ENCODE assay signal across 12 cellular contexts in the genomic region with DNA sequence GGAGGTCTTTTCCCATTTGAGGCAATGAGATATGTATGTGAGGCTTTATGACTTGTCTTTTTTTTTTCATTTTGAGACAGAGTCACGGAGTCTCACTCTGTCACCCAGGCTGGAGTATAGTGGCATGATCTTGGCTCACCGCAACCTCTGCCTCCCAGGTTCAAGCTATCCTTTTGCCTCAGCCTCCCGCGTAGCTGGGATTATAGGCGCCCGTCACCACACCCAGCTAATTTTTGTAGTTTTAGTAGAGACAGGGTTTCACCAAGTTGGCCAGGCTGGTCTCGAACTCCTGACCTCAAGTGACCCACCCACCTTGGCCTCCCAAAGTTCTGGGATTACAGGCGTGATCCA. TPM values are rescaled to one million over a fixed set of nuclear protein-coding genes. Genes with fewer than 3 reads are reported as not detected.
DNase-seq lines count a peak whose midpoint lies in the region; ATAC-seq and TF ChIP-seq lines count a peak whose summit lies in the region.
"Not testable (repeated sequence)": the region's sequence is repeated elsewhere in the genome, so short reads cannot be mapped to it uniquely, and the experiment has no call there.
"Had no signal": no experiment of that assay in that cellular context is flagged by ENCODE, and none has a peak within 500 bp of the region (broad histone marks: within the 10 kb centered on the region; RNA-seq: fewer than 3 reads in every experiment).

No MANE protein-coding gene starts in this region.

- not testable (repeated sequence) for TF ChIP-seq POLR2A in stomach (IDR thresholded peaks at IDR 0.05); uterus (IDR thresholded peaks at IDR 0.05)

- H3K4me1 Mint-ChIP-seq in CD8-positive, alpha-beta T cell (ENCODE audit: low read depth) = peaks cover 33% of the 10 kb centered on the region
- peaks cover 29% of the 10 kb centered on the region for H3K4me1 Mint-ChIP-seq in activated T-cell treated with anti-CD3 and anti-CD28 coated beads, Interleukin-2, amount 50 U/mL, for 24 hours (ENCODE audit: low read depth)
- H3K4me1 Mint-ChIP-seq in effector memory CD8-positive, alpha-beta T cell (ENCODE audit: low read depth in 2 of 2) = peaks cover 18 to 48% of the 10 kb centered on the region in 2 donors
- peaks cover 23 to 36% of the 10 kb centered on the region in 2 donors for H3K4me1 Mint-ChIP-seq in natural killer cell treated with Interleukin-12 subunit alpha and Interleukin-12 subunit beta and Interleukin-15 and Interleukin-18, amount 100 ng/mL, for 72 hours (ENCODE audit: low read depth in 2 of 2)

- not testable (repeated sequence) for ATAC-seq in CD8-positive, alpha-beta T cell; effector memory CD8-positive, alpha-beta T cell (replicated peaks); natural killer cell treated with Interleukin-12 subunit alpha and Interleukin-12 subunit beta and Interleukin-15 and Interleukin-18, amount 100 ng/mL, for 72 hours

- not testable (repeated sequence) for TF ChIP-seq CTCF in CD8-positive, alpha-beta T cell (IDR thresholded peaks at IDR 0.05); ascending aorta (IDR thresholded peaks at IDR 0.05); right atrium auricular region (IDR thresholded peaks at IDR 0.05); stomach (IDR thresholded peaks at IDR 0.05); uterus (IDR thresholded peaks at IDR 0.05)

- H3K4me3 Mint-ChIP-seq in CD8-positive, alpha-beta T cell; activated T-cell treated with anti-CD3 and anti-CD28 coated beads, Interleukin-2, amount 50 U/mL, for 24 hours; natural killer cell treated with Interleukin-12 subunit alpha and Interleukin-12 subunit beta and Interleukin-15 and Interleukin-18, amount 100 ng/mL, for 72 hours: not testable (repeated sequence)
- H3K4me3 Mint-ChIP-seq in effector memory CD8-positive, alpha-beta T cell = peak overlapping the region in 1 of 2 donors; percentile 51

- H3K9me3 Mint-ChIP-seq in CD8-positive, alpha-beta T cell; activated T-cell treated with anti-CD3 and anti-CD28 coated beads, Interleukin-2, amount 50 U/mL, for 24 hours; effector memory CD8-positive, alpha-beta T cell; natural killer cell treated with Interleukin-12 subunit alpha and Interleukin-12 subunit beta and Interleukin-15 and Interleukin-18, amount 100 ng/mL, for 72 hours: not testable (repeated sequence)

- DNase-seq in CD8-positive, alpha-beta T cell; effector memory CD8-positive, alpha-beta T cell; right atrium auricular region (ENCODE audit: low spot score); natural killer cell treated with Interleukin-12 subunit alpha and Interleukin-12 subunit beta and Interleukin-15 and Interleukin-18, amount 100 ng/mL, for 72 hours (ENCODE audit: low spot score); stomach: not testable (repeated sequence)
- DNase-seq in activated T-cell treated with anti-CD3 and anti-CD28 coated beads, Interleukin-2, amount 50 U/mL, for 24 hours = peak; percentile 12
- DNase-seq in ascending aorta (ENCODE audit: low spot score in 2 of 2) = peak in 1 of 2 donors; percentile 40
- DNase-seq in uterus = peak in 1 of 2 donors; percentile 8

- intact Hi-C loops in CD8-positive, alpha-beta T cell (cut with DNase I, micrococcal nuclease); ascending aorta (cut with DNase I); stomach (cut with DNase I; ENCODE audit: low total_unique reads); uterus (cut with DNase I; ENCODE audit: low total_unique reads): not testable (repeated sequence)

- 91 to 97% (median 94%) methylated on average over 8 of the region's 8 CpGs for WGBS in stomach, 5 donors

- not testable (repeated sequence) for H3K27me3 Mint-ChIP-seq in CD8-positive, alpha-beta T cell (ENCODE audit: low read depth); activated T-cell treated with anti-CD3 and anti-CD28 coated beads, Interleukin-2, amount 50 U/mL, for 24 hours; effector memory CD8-positive, alpha-beta T cell; natural killer cell treated with Interleukin-12 subunit alpha and Interleukin-12 subunit beta and Interleukin-15 and Interleukin-18, amount 100 ng/mL, for 72 hours

- POLR2A ChIA-PET in CD8-positive, alpha-beta T cell (lab: Charles Lee) = interaction anchor here (1.1 kb wide), 1 partner anchor 11 kb away, joined by 3 read pairs; no protein-coding TSS in a partner anchor

- not testable (repeated sequence) for H3K4me3 ChIP-seq in CD8-positive, alpha-beta T cell (ENCODE audit: low read depth, low read length); ascending aorta; right atrium auricular region; stomach; uterus

- peaks cover 39% of the 10 kb centered on the region for H3K36me3 ChIP-seq in CD8-positive, alpha-beta T cell (ENCODE audit: insufficient read depth, low read length)
- peaks cover 27 to 40% of the 10 kb centered on the region in 2 donors for H3K36me3 ChIP-seq in ascending aorta
- peaks cover 27% of the 10 kb centered on the region for H3K36me3 ChIP-seq in right atrium auricular region
- peaks cover 41 to 96% (median 75%) of the 10 kb centered on the region in 4 donors for H3K36me3 ChIP-seq in stomach
- not testable (repeated sequence) for H3K36me3 ChIP-seq in uterus

- CTCF ChIA-PET in CD8-positive, alpha-beta T cell (lab: Charles Lee) = not testable (repeated sequence)

- not testable (repeated sequence) for TF ChIP-seq EP300 in stomach (IDR thresholded peaks at IDR 0.05)

- H3K36me3 Mint-ChIP-seq in CD8-positive, alpha-beta T cell = peaks cover 71% of the 10 kb centered on the region
- peaks cover 82% of the 10 kb centered on the region for H3K36me3 Mint-ChIP-seq in activated T-cell treated with anti-CD3 and anti-CD28 coated beads, Interleukin-2, amount 50 U/mL, for 24 hours (ENCODE audit: low read depth)
- H3K36me3 Mint-ChIP-seq in effector memory CD8-positive, alpha-beta T cell (ENCODE audit: insufficient read depth) = peaks cover 84% of the 10 kb centered on the region
- not testable (repeated sequence) for H3K36me3 Mint-ChIP-seq in natural killer cell treated with Interleukin-12 subunit alpha and Interleukin-12 subunit beta and Interleukin-15 and Interleukin-18, amount 100 ng/mL, for 72 hours

- H3K27ac Mint-ChIP-seq in CD8-positive, alpha-beta T cell = peak overlapping the region; percentile 22
- peak overlapping the region; percentile 81 for H3K27ac Mint-ChIP-seq in activated T-cell treated with anti-CD3 and anti-CD28 coated beads, Interleukin-2, amount 50 U/mL, for 24 hours
- H3K27ac Mint-ChIP-seq in effector memory CD8-positive, alpha-beta T cell = peak overlapping the region; percentile 86 to 89
- peak overlapping the region; percentile 35 to 90 for H3K27ac Mint-ChIP-seq in natural killer cell treated with Interleukin-12 subunit alpha and Interleukin-12 subunit beta and Interleukin-15 and Interleukin-18, amount 100 ng/mL, for 72 hours

- not testable (repeated sequence) for H3K27me3 ChIP-seq in CD8-positive, alpha-beta T cell (ENCODE audit: insufficient read depth, low read length); ascending aorta; right atrium auricular region; stomach; uterus

- peaks cover 20% of the 10 kb centered on the region for H3K4me1 ChIP-seq in CD8-positive, alpha-beta T cell (ENCODE audit: insufficient read depth, low read length)
- peaks cover 3 to 22% of the 10 kb centered on the region in 2 donors for H3K4me1 ChIP-seq in ascending aorta
- H3K4me1 ChIP-seq in right atrium auricular region = peaks cover 0 to 62% of the 10 kb centered on the region in 2 donors
- H3K4me1 ChIP-seq in stomach = peaks cover 43 to 80% (median 63%) of the 10 kb centered on the region in 4 donors
- H3K4me1 ChIP-seq in uterus = peaks cover 6 to 13% of the 10 kb centered on the region in 2 donors

- not testable (repeated sequence) for H3K9me3 ChIP-seq in CD8-positive, alpha-beta T cell (ENCODE audit: low read length); ascending aorta; right atrium auricular region; stomach; uterus

- not testable (repeated sequence) for H3K27ac ChIP-seq in CD8-positive, alpha-beta T cell (ENCODE audit: low read depth, low read length)
- H3K27ac ChIP-seq in ascending aorta (peak overlapping the region; percentile 49 to 64), right atrium auricular region (peak overlapping the region; percentile 27 to 32), stomach (peak overlapping the region in 4 of 5 donors; percentile 22 to 73 (median 56)), uterus (peak overlapping the region; percentile 59 to 71)

RNA-seq across cellular contexts. Expression of a gene that starts 41.8 kb away (rescaled TPM):
- total RNA-seq in CD8-positive, alpha-beta T cell = 10 to 100 TPM; 51.6 to 57.1 TPM
- 300 TPM for total RNA-seq in ascending aorta
- 10 to 100 TPM; 34.2 to 65.4 TPM for total RNA-seq in right atrium auricular region
- total RNA-seq in natural killer cell treated with Interleukin-12 subunit alpha and Interleukin-12 subunit beta and Interleukin-15 and Interleukin-18, amount 100 ng/mL, for 72 hours = 100 to 1,000 TPM; 214 to 390 TPM
- total RNA-seq in stomach = 100 to 1,000 TPM in 3 of 5 donors, 10 to 100 TPM in 2; 93.0 to 183 (median 107) TPM
- polyA plus RNA-seq in stomach = 100 to 1,000 TPM in 1 of 3 donors, 10 to 100 TPM in 2; 33.7 to 119 (median 94.3) TPM
- total RNA-seq in uterus = 100 to 1,000 TPM in 1 of 4 donors, 10 to 100 TPM in 3; 21.2 to 119 (median 58.2) TPM

RNA-seq across cellular contexts. Expression of a gene that starts 55.5 kb away (rescaled TPM):
- not detected for total RNA-seq in CD8-positive, alpha-beta T cell
- total RNA-seq in ascending aorta (not detected), right atrium auricular region (not detected), stomach (not detected), uterus (under 1 TPM in 1 of 4 donors, not detected in 3; 0.14 TPM)
- total RNA-seq in natural killer cell treated with Interleukin-12 subunit alpha and Interleukin-12 subunit beta and Interleukin-15 and Interleukin-18, amount 100 ng/mL, for 72 hours = under 1 TPM in 1 of 2 donors, not detected in 1; 0.12 TPM
- polyA plus RNA-seq in stomach = not detected
- total RNA-seq: A673, HT1080, PC-3 had no signal
- polyA plus RNA-seq: IgD-negative memory B cell had no signal

RNA-seq across cellular contexts. Expression of a gene that starts 58.2 kb away (rescaled TPM):
- total RNA-seq in CD8-positive, alpha-beta T cell = 1,000 to 10,000 TPM; 2,036 to 2,052 TPM
- total RNA-seq in ascending aorta (1,091 TPM), right atrium auricular region (100 to 1,000 TPM; 640 to 985 TPM), stomach (1,000 to 10,000 TPM in 1 of 5 donors, 100 to 1,000 TPM in 3, 10 to 100 TPM in 1; 89.8 to 1,949 (median 982) TPM), uterus (1,000 to 10,000 TPM; 1,418 to 5,044 (median 2,630) TPM)
- total RNA-seq in natural killer cell treated with Interleukin-12 subunit alpha and Interleukin-12 subunit beta and Interleukin-15 and Interleukin-18, amount 100 ng/mL, for 72 hours = 1,000 to 10,000 TPM; 1,120 to 1,259 TPM
- polyA plus RNA-seq in stomach = 1,000 to 10,000 TPM; 3,318 to 3,359 (median 3,354) TPM

Comparison
In these comparisons a context has a peak if more than half of its experiments do, and no peak if none do; other contexts are left out.
1. H3K27ac Mint-ChIP-seq: peak in every context shown above with its lines; median percentile 88 in effector memory CD8-positive, alpha-beta T cell; 81 in activated T-cell treated with anti-CD3 and anti-CD28 coated beads, Interleukin-2, amount 50 U/mL, for 24 hours; 62 in natural killer cell treated with Interleukin-12 subunit alpha and Interleukin-12 subunit beta and Interleukin-15 and Interleukin-18, amount 100 ng/mL, for 72 hours; 22 in CD8-positive, alpha-beta T cell.